Comparison of ENCODE assay signal across 8 cellular contexts in the genomic region with DNA sequence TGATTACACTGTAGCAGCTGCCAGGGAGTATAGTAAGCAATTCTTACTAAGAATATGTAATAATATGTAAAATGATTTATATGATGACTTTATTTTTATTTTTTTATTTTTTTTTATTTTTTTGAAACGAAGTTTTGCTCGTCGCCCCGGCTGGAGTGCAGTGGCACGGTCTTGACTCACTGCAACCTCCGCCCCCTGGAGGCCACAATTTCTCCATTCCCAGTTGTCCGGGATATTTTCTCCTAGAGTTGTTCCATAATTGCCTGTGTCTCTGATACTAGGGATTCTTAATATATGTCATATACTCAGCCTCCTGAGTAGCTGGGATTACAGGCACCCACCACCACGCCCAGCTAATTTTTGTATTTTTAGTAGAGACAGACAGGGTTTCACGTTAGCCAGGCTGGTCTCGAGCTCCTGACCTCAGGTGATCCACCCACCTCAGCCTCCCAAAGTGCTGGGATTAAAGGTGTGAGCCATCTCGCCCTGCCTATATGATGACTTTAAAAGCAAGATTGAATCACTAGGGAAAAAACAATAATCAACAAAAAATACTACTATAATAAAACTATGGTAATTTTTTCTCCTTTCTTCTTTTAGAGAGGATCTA. TPM values are rescaled to one million over a fixed set of nuclear protein-coding genes. Genes with fewer than 3 reads are reported as not detected.
DNase-seq lines count a peak whose midpoint lies in the region; ATAC-seq and TF ChIP-seq lines count a peak whose summit lies in the region.

No MANE protein-coding gene starts in this region.

- no peaks in the 10 kb centered on the region for H3K27me3 ChIP-seq in SK-N-SH (ENCODE audit: insufficient read depth)

- H3K9me2 ChIP-seq in SK-N-SH, result no peaks in the 10 kb centered on the region

- H3K9me3 Mint-ChIP-seq in osteocyte (ENCODE audit: unreplicated experiment), result no peaks in the 10 kb centered on the region

- TF ChIP-seq CTCF in GM13976 (IDR thresholded peaks at IDR 0.05; ENCODE audit: borderline replicate concordance, control extremely low read depth, extremely low read depth, insufficient read depth, missing control alignments), result peak; percentile 66
- TF ChIP-seq CTCF in SK-N-SH (IDR thresholded peaks at IDR 0.05), result peak; percentile 58
- TF ChIP-seq CTCF in fibroblast of pulmonary artery (IDR thresholded peaks at IDR 0.05; ENCODE audit: low read length, missing control alignments), result peak; percentile 63
- peak; percentile 81 for TF ChIP-seq CTCF in osteocyte (IDR thresholded peaks at IDR 0.05)

- no peaks in the 10 kb centered on the region for H3K79me2 ChIP-seq in SK-N-SH (ENCODE audit: insufficient read depth)

- in situ Hi-C loops in ACHN (cut with HindIII; ENCODE audit: low pct_ligation_motif_present, low pct_unique_long_range_greater_than_20kb, low sequenced_read_pairs), result no loop called here
- in situ Hi-C loops in GM13976 (cut with MboI; ENCODE audit: low sequenced_read_pairs, unreplicated experiment), result no loop called here

- no peaks in the 10 kb centered on the region for H3F3A ChIP-seq in SK-N-SH (replicated peaks; ENCODE audit: insufficient read depth)

- H4K20me1 ChIP-seq in SK-N-SH (ENCODE audit: insufficient read depth), result no peaks in the 10 kb centered on the region

- ATAC-seq in HG03520 (IDR thresholded peaks at IDR 0.05; ENCODE audit: unreplicated experiment) (no peak), GM21576 (IDR thresholded peaks at IDR 0.05; ENCODE audit: unreplicated experiment) (no peak)

- POLR2A ChIA-PET in SK-N-SH (lab: Yijun Ruan, JAX), result interaction anchor here (1.5 kb wide), 1 partner anchor 12 kb away, joined by 10 read pairs; a partner anchor contains a TSS

- no peak overlapping the region; a peak in 1 of 4 replicates for H3K4me3 ChIP-seq in SK-N-SH (ENCODE audit: low read depth in 2 of 2, low read length in 1 of 2)
- H3K4me3 ChIP-seq in fibroblast of pulmonary artery (replicated peaks; ENCODE audit: low read depth, low read length), result no peak overlapping the region

- no peak for TF ChIP-seq EP300 in SK-N-SH (IDR thresholded peaks at IDR 0.05; ENCODE audit: borderline replicate concordance in 1 of 2, low read depth in 1 of 2, low read length in 1 of 2)

- peaks cover 8% of the 10 kb centered on the region for H3K27me3 Mint-ChIP-seq in osteocyte (ENCODE audit: unreplicated experiment)

- TF ChIP-seq RAD21 in SK-N-SH (IDR thresholded peaks at IDR 0.05; ENCODE audit: low read length), result peak; percentile 55

- 42% methylated on average over 11 of the region's 11 CpGs for WGBS in SK-N-SH (ENCODE audit: low lambda C conversion rate)

- no peak overlapping the region for H3K4me2 ChIP-seq in SK-N-SH

- no peaks in the 10 kb centered on the region for H3K36me3 Mint-ChIP-seq in osteocyte (ENCODE audit: unreplicated experiment)

- H3K9ac ChIP-seq in SK-N-SH, result no peak overlapping the region

- no peaks in the 10 kb centered on the region for H3K9me3 ChIP-seq in SK-N-SH

- peaks cover 0 to 7% of the 10 kb centered on the region in 2 experiments; a peak in 2 of 4 replicates for H3K4me1 ChIP-seq in SK-N-SH (ENCODE audit: control insufficient read depth in 1 of 2, insufficient read depth in 2 of 2, low read depth in 1 of 2, low read length in 1 of 2)

- peaks cover 2% of the 10 kb centered on the region for H3K4me1 Mint-ChIP-seq in osteocyte (ENCODE audit: unreplicated experiment)

- no peak overlapping the region for H2AFZ ChIP-seq in SK-N-SH (ENCODE audit: low read depth)

- no peaks in the 10 kb centered on the region for H3K36me3 ChIP-seq in SK-N-SH (replicated peaks in 1 of 2; ENCODE audit: control insufficient read depth in 1 of 2, insufficient read depth in 2 of 2, low read length in 1 of 2)

- peak; percentile 76 for DNase-seq in ACHN
- DNase-seq in GM13976 (ENCODE audit: low spot score), result no peak
- peak; percentile 50 for DNase-seq in SK-N-SH
- DNase-seq in fibroblast of pulmonary artery (ENCODE audit: low read depth), result peak; percentile 71
- DNase-seq in osteocyte (ENCODE audit: extremely low spot score, unreplicated experiment), result no peak
- no peak for DNase-seq in activated effector memory CD4-positive, alpha-beta T cell treated with anti-CD3 and anti-CD28 coated beads, Interleukin-2, amount 50 U/mL, for 16 hours

- no peak overlapping the region for H3K4me3 Mint-ChIP-seq in osteocyte (ENCODE audit: unreplicated experiment)

- H3K27ac ChIP-seq in SK-N-SH (ENCODE audit: low read depth in 2 of 2, low read length in 1 of 2), result peak overlapping the region in 1 of 2 experiments; percentile 91; a peak in 1 of 4 replicates

- H3K27ac Mint-ChIP-seq in osteocyte (ENCODE audit: unreplicated experiment), result no peak overlapping the region

- CTCF ChIA-PET in SK-N-SH (lab: Yijun Ruan, JAX), result interaction anchor here (1.1 to 3.5 kb wide), 13 partner anchors 9 to 726 kb away, joined by 3 to 23 read pairs (median 5); a partner anchor contains a TSS

TF ChIP-seq in SK-N-SH, 30 proteins besides CTCF, POLR2A, EP300 and RAD21:
- TF ChIP-seq NRF1 (IDR thresholded peaks at IDR 0.05; ENCODE audit: low read depth, low read length), result no peak
- peak; percentile 46 for TF ChIP-seq SMC3 (IDR thresholded peaks at IDR 0.05; ENCODE audit: low read depth, low read length)
- TF ChIP-seq, protein P1, sequence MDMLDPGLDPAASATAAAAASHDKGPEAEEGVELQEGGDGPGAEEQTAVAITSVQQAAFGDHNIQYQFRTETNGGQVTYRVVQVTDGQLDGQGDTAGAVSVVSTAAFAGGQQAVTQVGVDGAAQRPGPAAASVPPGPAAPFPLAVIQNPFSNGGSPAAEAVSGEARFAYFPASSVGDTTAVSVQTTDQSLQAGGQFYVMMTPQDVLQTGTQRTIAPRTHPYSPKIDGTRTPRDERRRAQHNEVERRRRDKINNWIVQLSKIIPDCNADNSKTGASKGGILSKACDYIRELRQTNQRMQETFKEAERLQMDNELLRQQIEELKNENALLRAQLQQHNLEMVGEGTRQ (IDR thresholded peaks at IDR 0.05; ENCODE audit: borderline replicate concordance, low read depth, low read length), result no peak
TF ChIP-seq in SK-N-SH: peak in this region for 1.

RNA-seq across cellular contexts. Expression of a gene that starts 12.2 kb away (rescaled TPM):
- polyA plus RNA-seq in SK-N-SH (2012; rRNA removed), result 2.3 and 3.0 TPM in 2 replicates
- polyA plus RNA-seq in SK-N-SH (2012; cell fraction: cytosol; rRNA removed), result 2.8 and 3.8 TPM in 2 replicates
- 1.4 and 2.9 TPM in 2 replicates for polyA plus RNA-seq in SK-N-SH (2012; cell fraction: nucleus; rRNA removed)
- 20.5 and 22.1 TPM in 2 replicates for total RNA-seq in osteocyte

Comparison
In these comparisons a context has a peak if more than half of its experiments do, and no peak if none do; other contexts are left out.
1. DNase-seq: peak in ACHN (single experiment), SK-N-SH (single experiment) and fibroblast of pulmonary artery (single experiment); none in GM13976 (single experiment), osteocyte (single experiment) and activated effector memory CD4-positive, alpha-beta T cell treated with anti-CD3 and anti-CD28 coated beads, Interleukin-2, amount 50 U/mL, for 16 hours (single experiment).
2. Peak in every context shown above with its lines, with median percentiles within 50 percentile points of each other: CTCF ChIP-seq.